In the genomic region with DNA sequence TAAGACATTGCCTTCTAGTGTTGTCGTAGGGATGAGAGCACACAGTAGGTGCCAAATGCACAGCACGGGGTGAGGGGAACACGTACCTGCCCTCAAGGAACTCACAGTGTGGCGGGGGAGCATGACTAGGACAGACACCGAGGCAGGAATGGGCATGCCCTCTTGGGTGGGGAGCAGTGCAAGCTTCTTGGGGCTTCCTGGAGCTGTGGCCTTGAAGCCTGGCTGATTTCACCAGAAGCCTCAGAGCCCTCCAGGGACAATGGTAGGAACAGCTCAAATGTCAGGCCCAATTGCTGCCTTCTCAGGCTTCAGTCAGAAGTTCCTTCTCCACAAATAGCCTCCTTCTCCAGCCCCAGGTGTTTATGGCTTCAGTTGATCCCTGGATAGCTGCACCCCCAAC, we compare ENCODE assay signal across 2 cellular contexts.
TF ChIP-seq lines count a peak whose summit lies in the region.

No MANE protein-coding gene starts in this region.

TF ChIP-seq in GM23338, 12 proteins besides CTCF, POLR2A, EP300 and RAD21 (continued from another document):
- no peak for TF ChIP-seq ZNF462 (CRISPR knock-in tag; IDR thresholded peaks at IDR 0.05)
- no peak for TF ChIP-seq NANOG (IDR thresholded peaks at IDR 0.05; ENCODE audit: borderline replicate concordance)
- TF ChIP-seq, protein P1, sequence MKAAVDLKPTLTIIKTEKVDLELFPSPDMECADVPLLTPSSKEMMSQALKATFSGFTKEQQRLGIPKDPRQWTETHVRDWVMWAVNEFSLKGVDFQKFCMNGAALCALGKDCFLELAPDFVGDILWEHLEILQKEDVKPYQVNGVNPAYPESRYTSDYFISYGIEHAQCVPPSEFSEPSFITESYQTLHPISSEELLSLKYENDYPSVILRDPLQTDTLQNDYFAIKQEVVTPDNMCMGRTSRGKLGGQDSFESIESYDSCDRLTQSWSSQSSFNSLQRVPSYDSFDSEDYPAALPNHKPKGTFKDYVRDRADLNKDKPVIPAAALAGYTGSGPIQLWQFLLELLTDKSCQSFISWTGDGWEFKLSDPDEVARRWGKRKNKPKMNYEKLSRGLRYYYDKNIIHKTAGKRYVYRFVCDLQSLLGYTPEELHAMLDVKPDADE (IDR thresholded peaks at IDR 0.05) = no peak
- TF ChIP-seq EZH2phosphoT487 (IDR thresholded peaks at IDR 0.05; ENCODE audit: unreplicated experiment) = no peak
- no peak for TF ChIP-seq POLR2AphosphoS5 (IDR thresholded peaks at IDR 0.05; ENCODE audit: low read depth)
- TF ChIP-seq, protein P2, sequence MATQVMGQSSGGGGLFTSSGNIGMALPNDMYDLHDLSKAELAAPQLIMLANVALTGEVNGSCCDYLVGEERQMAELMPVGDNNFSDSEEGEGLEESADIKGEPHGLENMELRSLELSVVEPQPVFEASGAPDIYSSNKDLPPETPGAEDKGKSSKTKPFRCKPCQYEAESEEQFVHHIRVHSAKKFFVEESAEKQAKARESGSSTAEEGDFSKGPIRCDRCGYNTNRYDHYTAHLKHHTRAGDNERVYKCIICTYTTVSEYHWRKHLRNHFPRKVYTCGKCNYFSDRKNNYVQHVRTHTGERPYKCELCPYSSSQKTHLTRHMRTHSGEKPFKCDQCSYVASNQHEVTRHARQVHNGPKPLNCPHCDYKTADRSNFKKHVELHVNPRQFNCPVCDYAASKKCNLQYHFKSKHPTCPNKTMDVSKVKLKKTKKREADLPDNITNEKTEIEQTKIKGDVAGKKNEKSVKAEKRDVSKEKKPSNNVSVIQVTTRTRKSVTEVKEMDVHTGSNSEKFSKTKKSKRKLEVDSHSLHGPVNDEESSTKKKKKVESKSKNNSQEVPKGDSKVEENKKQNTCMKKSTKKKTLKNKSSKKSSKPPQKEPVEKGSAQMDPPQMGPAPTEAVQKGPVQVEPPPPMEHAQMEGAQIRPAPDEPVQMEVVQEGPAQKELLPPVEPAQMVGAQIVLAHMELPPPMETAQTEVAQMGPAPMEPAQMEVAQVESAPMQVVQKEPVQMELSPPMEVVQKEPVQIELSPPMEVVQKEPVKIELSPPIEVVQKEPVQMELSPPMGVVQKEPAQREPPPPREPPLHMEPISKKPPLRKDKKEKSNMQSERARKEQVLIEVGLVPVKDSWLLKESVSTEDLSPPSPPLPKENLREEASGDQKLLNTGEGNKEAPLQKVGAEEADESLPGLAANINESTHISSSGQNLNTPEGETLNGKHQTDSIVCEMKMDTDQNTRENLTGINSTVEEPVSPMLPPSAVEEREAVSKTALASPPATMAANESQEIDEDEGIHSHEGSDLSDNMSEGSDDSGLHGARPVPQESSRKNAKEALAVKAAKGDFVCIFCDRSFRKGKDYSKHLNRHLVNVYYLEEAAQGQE (IDR thresholded peaks at IDR 0.05; ENCODE audit: unreplicated experiment) = no peak

TF ChIP-seq in WTC11, 78 proteins besides CTCF, POLR2A, EP300 and RAD21 (continued from another document):
- no peak for TF ChIP-seq ZNF425 (CRISPR knock-in tag; conservative IDR thresholded peaks at IDR 0.05)
